In the genomic region with DNA sequence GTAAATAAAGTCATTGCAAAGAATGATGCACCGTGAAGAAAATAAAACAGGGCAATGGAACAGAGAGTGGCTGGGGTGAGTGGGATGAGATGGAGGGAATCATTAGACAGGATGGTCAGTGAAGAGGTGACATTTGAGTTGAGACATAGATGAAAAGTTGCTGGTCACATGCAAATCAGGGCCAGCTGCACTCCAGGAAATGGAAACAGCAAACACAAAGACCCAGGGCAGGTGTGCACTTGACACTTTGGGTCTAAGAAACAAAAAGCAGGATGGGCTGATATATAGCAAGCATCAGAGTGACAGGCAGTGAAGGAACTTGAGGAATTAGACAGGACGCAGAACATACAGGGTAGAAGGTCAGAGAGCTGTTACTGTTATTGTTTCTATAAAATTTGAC, we compare ENCODE assay signal across 16 cellular contexts.
DNase-seq lines count a peak whose midpoint lies in the region; ATAC-seq and TF ChIP-seq lines count a peak whose summit lies in the region.
"Had no signal": no experiment of that assay in that cellular context is flagged by ENCODE, and none has a peak within 500 bp of the region (broad histone marks: within the 10 kb centered on the region; RNA-seq: fewer than 3 reads in every experiment).

No MANE protein-coding gene starts in this region.

- H2BK15ac ChIP-seq in mesenchymal stem cell (ENCODE audit: low read depth, poor library complexity, severe bottlenecking) = no peak overlapping the region

- no peaks in the 10 kb centered on the region for H3K79me1 ChIP-seq in mesenchymal stem cell (replicated peaks; ENCODE audit: low read length, poor library complexity, severe bottlenecking)

- no peak overlapping the region for H3K18ac ChIP-seq in mesenchymal stem cell (ENCODE audit: low read depth in 1 of 2, low read length in 2 of 2)

- intact Hi-C loops in sigmoid colon (cut with DNase I) = no loop called here

- no peaks in the 10 kb centered on the region for H3K27me3 ChIP-seq in sigmoid colon
- no peaks in the 10 kb centered on the region for H3K27me3 ChIP-seq in mesenchymal stem cell (ENCODE audit: control insufficient read depth in 1 of 2, insufficient read depth in 1 of 2, low read length in 2 of 2)
- H3K27me3 ChIP-seq: BLaER1 treated with 17β-estradiol and CSF1 and Interleukin-3, amounts not matched to agents 10 nM and 100 nM; pancreas had no signal

- H2AFZ ChIP-seq in mesenchymal stem cell (ENCODE audit: low read depth, low read length) = no peak overlapping the region

- TF ChIP-seq EP300 in sigmoid colon (IDR thresholded peaks at IDR 0.05) = no peak

- no peak for TF ChIP-seq CTCF in sigmoid colon (IDR thresholded peaks at IDR 0.05)

- H3K36me3 ChIP-seq in sigmoid colon = peaks cover 0 to 42% (median 9%) of the 10 kb centered on the region in 4 donors
- H3K36me3 ChIP-seq in mesenchymal stem cell (ENCODE audit: control insufficient read depth in 1 of 2, insufficient read depth in 2 of 2, low read depth in 1 of 2, low read length in 2 of 2) = peaks cover 0 to 84% of the 10 kb centered on the region in 2 experiments
- H3K36me3 ChIP-seq: pancreas had no signal

- no peak overlapping the region for H3K4me2 ChIP-seq in mesenchymal stem cell (ENCODE audit: low read length, poor library complexity, severe bottlenecking)
- H3K4me2 ChIP-seq: BLaER1 treated with 17β-estradiol and CSF1 and Interleukin-3, amounts not matched to agents 10 nM and 100 nM had no signal

- WGBS in sigmoid colon, 2 donors = 54 to 63% methylated on average over 2 of the region's 2 CpGs
- WGBS in mesenchymal stem cell = 22% methylated on average over 1 of the region's 2 CpGs

- peak; percentile 65 for ATAC-seq in GM18498 (IDR thresholded peaks at IDR 0.05; ENCODE audit: unreplicated experiment)
- ATAC-seq in GM19324 (IDR thresholded peaks at IDR 0.05; ENCODE audit: low FRiP score, unreplicated experiment) = peak; percentile 76
- ATAC-seq in HG02623 (IDR thresholded peaks at IDR 0.05; ENCODE audit: unreplicated experiment) = peak; percentile 64
- ATAC-seq: pancreas had no signal

- peaks cover 0 to 2% (median under 1%) of the 10 kb centered on the region in 4 donors for H3K4me1 ChIP-seq in sigmoid colon
- no peaks in the 10 kb centered on the region for H3K4me1 ChIP-seq in mesenchymal stem cell (ENCODE audit: control insufficient read depth, insufficient read depth, low read depth, low read length)
- H3K4me1 ChIP-seq: BLaER1 treated with 17β-estradiol and CSF1 and Interleukin-3, amounts not matched to agents 10 nM and 100 nM; pancreas had no signal

- H2BK120ac ChIP-seq in mesenchymal stem cell (ENCODE audit: low read depth, low read length) = no peak overlapping the region

- H3K27ac ChIP-seq in substantia nigra (ENCODE audit: low read depth, low read length, poor library complexity, severe bottlenecking) (no peak overlapping the region), sigmoid colon (no peak overlapping the region), mesenchymal stem cell (ENCODE audit: low read length, poor library complexity, severe bottlenecking) (no peak overlapping the region)
- H3K27ac ChIP-seq: BLaER1 treated with 17β-estradiol and CSF1 and Interleukin-3, amounts not matched to agents 10 nM and 100 nM; pancreas; thoracic aorta had no signal

- no peak for TF ChIP-seq POLR2A in sigmoid colon (IDR thresholded peaks at IDR 0.05)

- H3K9me3 ChIP-seq in sigmoid colon (no peaks in the 10 kb centered on the region), mesenchymal stem cell (ENCODE audit: control insufficient read depth, low read length) (no peaks in the 10 kb centered on the region)
- H3K9me3 ChIP-seq: BLaER1 treated with 17β-estradiol and CSF1 and Interleukin-3, amounts not matched to agents 10 nM and 100 nM; pancreas; thoracic aorta had no signal

- H3K4me3 ChIP-seq in sigmoid colon (no peak overlapping the region), mesenchymal stem cell (ENCODE audit: insufficient read depth in 1 of 2, low read depth in 1 of 2, low read length in 2 of 2) (no peak overlapping the region)
- H3K4me3 ChIP-seq: BLaER1 treated with 17β-estradiol and CSF1 and Interleukin-3, amounts not matched to agents 10 nM and 100 nM; pancreas; thoracic aorta had no signal

- H2AK5ac ChIP-seq in mesenchymal stem cell (ENCODE audit: low read length, severe bottlenecking) = no peak overlapping the region

- H4K91ac ChIP-seq in mesenchymal stem cell (ENCODE audit: low read length) = no peak overlapping the region

- peak; percentile 63 for DNase-seq in NCI-H146 (lab: John Stamatoyannopoulos, UW)
- DNase-seq in substantia nigra (lab: John Stamatoyannopoulos, UW) = no peak
- DNase-seq in NCI-H128 (lab: John Stamatoyannopoulos, UW; ENCODE audit: unreplicated experiment) = no peak
- no peak for DNase-seq in sigmoid colon
- no peak for DNase-seq in mesenchymal stem cell
- DNase-seq: activated CD4-positive, alpha-beta T cell treated with anti-CD3 and anti-CD28 coated beads, Interleukin-2, amount 50 U/mL, for 4 hours; activated effector memory CD4-positive, alpha-beta T cell treated with anti-CD3 and anti-CD28 coated beads, Interleukin-2, amount 50 U/mL, for 16 hours; effector CD4-positive, alpha-beta T cell; NCI-H2227 treated with DMSO at 0.1 percent for 48 hours; pancreas; stimulated activated CD4-positive, alpha-beta T cell treated with anti-CD3 and anti-CD28 coated beads, Interleukin-12 subunit alpha, Interleukin-12 subunit beta, amount 100 ng/mL, for 4 hours had no signal

- H2BK5ac ChIP-seq in mesenchymal stem cell (ENCODE audit: low read depth, low read length, poor library complexity, severe bottlenecking) = no peak overlapping the region

- no peak overlapping the region for H3K9ac ChIP-seq in mesenchymal stem cell (ENCODE audit: low read length)
- H3K9ac ChIP-seq: BLaER1 treated with 17β-estradiol and CSF1 and Interleukin-3, amounts not matched to agents 10 nM and 100 nM had no signal

- H3K23ac ChIP-seq in mesenchymal stem cell (ENCODE audit: low read length in 2 of 2) = no peak overlapping the region

- H2BK12ac ChIP-seq in mesenchymal stem cell (ENCODE audit: low read length in 2 of 2) = no peak overlapping the region

- no peak overlapping the region for H4K8ac ChIP-seq in mesenchymal stem cell (ENCODE audit: low read length)

- no peak overlapping the region for H3K4ac ChIP-seq in mesenchymal stem cell (ENCODE audit: low read depth in 1 of 2, low read length in 2 of 2)

- no peak overlapping the region for H3K14ac ChIP-seq in mesenchymal stem cell (ENCODE audit: low read length in 2 of 2)
